ENCODE assay signal across 1 cellular context in genomic region chr19:13846533-13847032, GRCh38.
TF ChIP-seq lines count a peak whose summit lies in the region.

No MANE protein-coding gene starts in this region.

TF ChIP-seq in K562, 482 proteins besides CTCF, POLR2A, EP300 and RAD21 (continued from another document and continues in another):
- TF ChIP-seq PATZ1 (CRISPR knock-in tag; IDR thresholded peaks at IDR 0.05; ENCODE audit: borderline replicate concordance): no peak
- TF ChIP-seq ZBTB11 (CRISPR knock-in tag; IDR thresholded peaks at IDR 0.05): no peak
- peak; percentile 67; the same call in 1 of the 2 replicates for TF ChIP-seq NR1H2 (CRISPR knock-in tag; IDR thresholded peaks at IDR 0.05)
- no peak for TF ChIP-seq SREBF1 (IDR thresholded peaks at IDR 0.05; ENCODE audit: borderline replicate concordance, low read depth, low read length)
- TF ChIP-seq GABPB2 (CRISPR knock-in tag; conservative IDR thresholded peaks at IDR 0.05): no peak
- no peak for TF ChIP-seq NFE2L1 (tag; IDR thresholded peaks at IDR 0.05; ENCODE audit: borderline replicate concordance, low read depth)
- TF ChIP-seq GTF2F1 (IDR thresholded peaks at IDR 0.05; ENCODE audit: low read depth, low read length): no peak
- TF ChIP-seq HDAC2 (IDR thresholded peaks at IDR 0.05): no peak
- TF ChIP-seq FIP1L1 (IDR thresholded peaks at IDR 0.05; ENCODE audit: low read depth, low read length, poor library complexity, severe bottlenecking): peak; percentile 9
- TF ChIP-seq TEAD2 (tag; IDR thresholded peaks at IDR 0.05): no peak
- no peak for TF ChIP-seq KAT8 (IDR thresholded peaks at IDR 0.05; ENCODE audit: low read depth)
- no peak for TF ChIP-seq BRCA1 (IDR thresholded peaks at IDR 0.05)
- TF ChIP-seq BRCA1 (CRISPR knock-in tag; IDR thresholded peaks at IDR 0.05): no peak
- TF ChIP-seq CUX1 (CRISPR knock-in tag; IDR thresholded peaks at IDR 0.05): peak; percentile 67; the same call in 1 of the 2 replicates
- no peak for TF ChIP-seq IFI16 (CRISPR knock-in tag; IDR thresholded peaks at IDR 0.05)
- no peak for TF ChIP-seq ZZZ3 (IDR thresholded peaks at IDR 0.05)
- TF ChIP-seq SMC3 (conservative IDR thresholded peaks at IDR 0.05; ENCODE audit: insufficient read depth, low read depth, low read length): no peak
- TF ChIP-seq CTBP1 (IDR thresholded peaks at IDR 0.05; ENCODE audit: borderline replicate concordance): peak; percentile 61; the same call in 1 of the 2 replicates
- TF ChIP-seq ETV1 (tag; conservative IDR thresholded peaks at IDR 0.05; ENCODE audit: low read depth): peak; percentile 80; the same call in 1 of the 2 replicates
- TF ChIP-seq ZNF146 (CRISPR knock-in tag; IDR thresholded peaks at IDR 0.05; ENCODE audit: unreplicated experiment): no peak
- TF ChIP-seq ZBED1 (IDR thresholded peaks at IDR 0.05): no peak
- TF ChIP-seq ZNF431 (CRISPR knock-in tag; IDR thresholded peaks at IDR 0.05): no peak
- no peak for TF ChIP-seq ELK1 (CRISPR knock-in tag; IDR thresholded peaks at IDR 0.05)
- TF ChIP-seq U2AF2 (optimal IDR thresholded peaks at IDR 0.05; ENCODE audit: low read depth, low read length): no peak
- no peak for TF ChIP-seq SAP30 (IDR thresholded peaks at IDR 0.05; ENCODE audit: borderline replicate concordance, insufficient read depth, low read depth, low read length, poor library complexity, severe bottlenecking)
- TF ChIP-seq ZNF12 (CRISPR knock-in tag; IDR thresholded peaks at IDR 0.05): no peak
- TF ChIP-seq ZNF583 (CRISPR knock-in tag; IDR thresholded peaks at IDR 0.05): peak; percentile 7; the same call in 1 of the 2 replicates
- TF ChIP-seq POU5F1 (IDR thresholded peaks at IDR 0.05; ENCODE audit: borderline replicate concordance, low read depth, low read length, partially characterized antibody): no peak
- peak; percentile 21; the same call in 1 of the 2 replicates for TF ChIP-seq XRCC5 (IDR thresholded peaks at IDR 0.05; ENCODE audit: low read depth, low read length)
- TF ChIP-seq L3MBTL2 (IDR thresholded peaks at IDR 0.05): no peak; the same call in 1 of the 2 replicates
- TF ChIP-seq EGR1 (conservative IDR thresholded peaks at IDR 0.05): no peak
- TF ChIP-seq TEAD4 (IDR thresholded peaks at IDR 0.05; ENCODE audit: low read length): no peak
- no peak for TF ChIP-seq TEAD4 (CRISPR knock-in tag; IDR thresholded peaks at IDR 0.05; ENCODE audit: borderline replicate concordance)
- 0 out of 2 replicates have a peak, but pooled peaks have one; percentile 38 for TF ChIP-seq FOXP1 (CRISPR knock-in tag; IDR thresholded peaks at IDR 0.05)
- 0 out of 2 replicates have a peak, but pooled peaks have one; percentile 11 for TF ChIP-seq ZBTB49 (CRISPR knock-in tag; IDR thresholded peaks at IDR 0.05; ENCODE audit: borderline replicate concordance)
- peak; percentile 73; the same call in 1 of the 2 replicates for TF ChIP-seq ZNF395 (CRISPR knock-in tag; IDR thresholded peaks at IDR 0.05)
- no peak for TF ChIP-seq POLR2B (IDR thresholded peaks at IDR 0.05; ENCODE audit: low read depth, partially characterized antibody)
- no peak for TF ChIP-seq GTF2B (IDR thresholded peaks at IDR 0.05; ENCODE audit: extremely low read depth, insufficient read length)
- TF ChIP-seq ZBTB43 (CRISPR knock-in tag; IDR thresholded peaks at IDR 0.05): no peak
- TF ChIP-seq TAF1 (IDR thresholded peaks at IDR 0.05; ENCODE audit: control insufficient read depth, extremely low read depth, insufficient read depth, low read length, severe bottlenecking): no peak
- TF ChIP-seq TAF7 (tag; IDR thresholded peaks at IDR 0.05): no peak
- no peak for TF ChIP-seq CGGBP1 (CRISPR knock-in tag; IDR thresholded peaks at IDR 0.05)
- TF ChIP-seq ZNF408 (CRISPR knock-in tag; IDR thresholded peaks at IDR 0.05; ENCODE audit: low read depth): no peak
- TF ChIP-seq CBX1 (IDR thresholded peaks at IDR 0.05; ENCODE audit: low read depth): no peak
- peak; percentile 48; the same call in 1 of the 2 replicates for TF ChIP-seq ZNF589 (CRISPR knock-in tag; IDR thresholded peaks at IDR 0.05; ENCODE audit: low read depth)
- no peak; the same call in 1 of the 2 replicates for TF ChIP-seq HDGF (IDR thresholded peaks at IDR 0.05)
- no peak for TF ChIP-seq ARHGAP35 (IDR thresholded peaks at IDR 0.05; ENCODE audit: partially characterized antibody)
